34 cellular contexts compared by ENCODE assay signal in genomic region chr10:76354349-76354748, GRCh38.
"Had no signal": no experiment of that assay in that cellular context is flagged by ENCODE, and none has a peak within 500 bp of the region (broad histone marks: within the 10 kb centered on the region; RNA-seq: fewer than 3 reads in every experiment).

No MANE protein-coding gene starts in this region.

- H3K4me3 Mint-ChIP-seq: activated B cell treated with CpG ODN at 0.5 μM for 24 hours; activated CD4-positive, alpha-beta memory T cell treated with anti-CD3 and anti-CD28 coated beads, Interleukin-2, amount 10 ng/mL, durations not matched to agents 7 days and 5 days; activated CD8-positive, alpha-beta memory T cell treated with anti-CD3 and anti-CD28 coated beads, Interleukin-2, amount 10 ng/mL, durations not matched to agents 7 days and 5 days; activated naive CD4-positive, alpha-beta T cell treated with anti-CD3 and anti-CD28 coated beads, Interleukin-2, amount 10 ng/mL, durations not matched to agents 7 days and 5 days; activated naive CD8-positive, alpha-beta T cell; activated naive CD8-positive, alpha-beta T cell treated with anti-CD3 and anti-CD28 coated beads, Interleukin-2, amount 50 U/mL, for 24 hours; T-cell had no signal

- H3K27me3 ChIP-seq: brain microvascular endothelial cell, MG63 had no signal

- ATAC-seq: activated CD8-positive, alpha-beta memory T cell treated with anti-CD3 and anti-CD28 coated beads, Interleukin-2, amount 10 ng/mL, durations not matched to agents 7 days and 5 days; activated naive CD8-positive, alpha-beta T cell treated with anti-CD3 and anti-CD28 coated beads, Interleukin-2, amount 50 U/mL, for 24 hours; T-cell had no signal

- DNase-seq: activated B cell treated with CpG ODN at 0.5 μM for 24 hours; activated CD4-positive, alpha-beta memory T cell treated with anti-CD3 and anti-CD28 coated beads, Interleukin-2, amount 10 ng/mL, durations not matched to agents 7 days and 5 days; activated CD4-positive, alpha-beta T cell treated with anti-CD3 and anti-CD28 coated beads for 4 hours; activated CD4-positive, alpha-beta T cell treated with anti-CD3 and anti-CD28 coated beads, Interleukin-2, amount 50 U/mL, for 1 hour; activated CD4-positive, CD25-positive, alpha-beta regulatory T cell treated with anti-CD3 and anti-CD28 coated beads, Interleukin-2, amount 50 U/mL, for 72 hours; activated CD8-positive, alpha-beta memory T cell treated with anti-CD3 and anti-CD28 coated beads for 24 hours; activated CD8-positive, alpha-beta memory T cell treated with anti-CD3 and anti-CD28 coated beads, Interleukin-2, amount 10 ng/mL, durations not matched to agents 7 days and 5 days; activated CD8-positive, alpha-beta memory T cell treated with anti-CD3 and anti-CD28 coated beads, Interleukin-2, amount 50 U/mL, for 48 hours; activated effector memory CD4-positive, alpha-beta T cell treated with Interleukin-2 at 50 U/mL for 16 hours; activated naive CD4-positive, alpha-beta T cell treated with anti-CD3 and anti-CD28 coated beads, Interleukin-2, amount 10 ng/mL, durations not matched to agents 7 days and 5 days; activated naive CD8-positive, alpha-beta T cell treated with anti-CD3 and anti-CD28 coated beads, Interleukin-2, amount 50 U/mL, for 24 hours; activated T-cell treated with anti-CD3 and anti-CD28 coated beads, Interleukin-2, amount 50 U/mL, for 48 hours; aorta; brain microvascular endothelial cell; central memory CD4-positive, alpha-beta T cell; Kasumi-1; KG1; MG63; NCI-H1048; NCI-H1105 treated with DMSO at 0.1 percent for 48 hours; NCI-H1436; NCI-H1694; NCI-H1930; NCI-H2081 treated with DMSO at 0.1 percent for 48 hours; NCI-H2227 treated with DMSO at 0.1 percent for 48 hours; NCI-H446; NCI-H524 treated with DMSO at 0.1 percent for 48 hours; Right ventricle myocardium superior; T-cell; T-helper 2 cell; T-helper 9 cell had no signal

- H3K4me1 Mint-ChIP-seq: activated B cell treated with CpG ODN at 0.5 μM for 24 hours; activated CD4-positive, alpha-beta memory T cell treated with anti-CD3 and anti-CD28 coated beads, Interleukin-2, amount 10 ng/mL, durations not matched to agents 7 days and 5 days; activated CD8-positive, alpha-beta memory T cell treated with anti-CD3 and anti-CD28 coated beads, Interleukin-2, amount 10 ng/mL, durations not matched to agents 7 days and 5 days; activated naive CD4-positive, alpha-beta T cell treated with anti-CD3 and anti-CD28 coated beads, Interleukin-2, amount 10 ng/mL, durations not matched to agents 7 days and 5 days; activated naive CD8-positive, alpha-beta T cell treated with anti-CD3 and anti-CD28 coated beads, Interleukin-2, amount 50 U/mL, for 24 hours; T-cell had no signal

- H3K27ac Mint-ChIP-seq: activated B cell treated with CpG ODN at 0.5 μM for 24 hours; activated CD4-positive, alpha-beta memory T cell treated with anti-CD3 and anti-CD28 coated beads, Interleukin-2, amount 10 ng/mL, durations not matched to agents 7 days and 5 days; activated CD8-positive, alpha-beta memory T cell treated with anti-CD3 and anti-CD28 coated beads, Interleukin-2, amount 10 ng/mL, durations not matched to agents 7 days and 5 days; activated naive CD4-positive, alpha-beta T cell treated with anti-CD3 and anti-CD28 coated beads, Interleukin-2, amount 10 ng/mL, durations not matched to agents 7 days and 5 days; activated naive CD8-positive, alpha-beta T cell; activated naive CD8-positive, alpha-beta T cell treated with anti-CD3 and anti-CD28 coated beads, Interleukin-2, amount 50 U/mL, for 24 hours; T-cell had no signal

- H3K36me3 ChIP-seq: brain microvascular endothelial cell, MG63 had no signal

- H3K36me3 Mint-ChIP-seq: activated CD8-positive, alpha-beta memory T cell treated with anti-CD3 and anti-CD28 coated beads, Interleukin-2, amount 10 ng/mL, durations not matched to agents 7 days and 5 days; activated naive CD4-positive, alpha-beta T cell treated with anti-CD3 and anti-CD28 coated beads, Interleukin-2, amount 10 ng/mL, durations not matched to agents 7 days and 5 days; activated naive CD8-positive, alpha-beta T cell; T-cell had no signal

- H3K9me3 ChIP-seq: MG63 had no signal

- H3K9me3 Mint-ChIP-seq: activated B cell treated with CpG ODN at 0.5 μM for 24 hours had no signal

- H3K4me3 ChIP-seq: MG63, SK-N-MC had no signal

- H3K27me3 Mint-ChIP-seq: activated B cell treated with CpG ODN at 0.5 μM for 24 hours; activated CD4-positive, alpha-beta memory T cell treated with anti-CD3 and anti-CD28 coated beads, Interleukin-2, amount 10 ng/mL, durations not matched to agents 7 days and 5 days; activated CD8-positive, alpha-beta memory T cell treated with anti-CD3 and anti-CD28 coated beads, Interleukin-2, amount 10 ng/mL, durations not matched to agents 7 days and 5 days; activated naive CD4-positive, alpha-beta T cell treated with anti-CD3 and anti-CD28 coated beads, Interleukin-2, amount 10 ng/mL, durations not matched to agents 7 days and 5 days; activated naive CD8-positive, alpha-beta T cell; activated naive CD8-positive, alpha-beta T cell treated with anti-CD3 and anti-CD28 coated beads, Interleukin-2, amount 50 U/mL, for 24 hours; T-cell had no signal

- H3K27ac ChIP-seq: brain microvascular endothelial cell, SK-N-MC, VCaP had no signal
